Comparison of ENCODE assay signal across 11 cellular contexts in the genomic region with DNA sequence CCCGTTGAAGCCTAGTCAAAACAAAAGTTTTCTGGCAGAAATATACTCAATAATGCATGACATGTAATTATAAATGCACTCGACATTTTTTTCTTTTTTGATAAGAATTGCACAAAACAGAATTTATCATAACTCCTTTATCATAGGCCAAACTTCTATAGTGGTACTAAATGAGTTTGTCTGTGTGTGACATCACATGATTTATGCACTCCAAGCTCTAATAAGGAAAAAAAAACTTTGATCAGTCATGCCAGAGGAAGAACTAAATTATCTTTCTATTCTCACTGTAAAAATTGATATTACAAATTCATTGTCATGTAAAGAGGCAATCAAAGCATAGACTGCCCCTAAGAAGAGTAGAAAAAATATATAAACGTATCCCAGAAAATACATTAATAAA.
"Had no signal": no experiment of that assay in that cellular context is flagged by ENCODE, and none has a peak within 500 bp of the region (broad histone marks: within the 10 kb centered on the region; RNA-seq: fewer than 3 reads in every experiment).

No MANE protein-coding gene starts in this region.

- H3K36me3 ChIP-seq: HAP-1 had no signal

- H2AFZ ChIP-seq: GM23248 had no signal

- H3K9ac ChIP-seq: GM23248 had no signal

- H3K9me3 ChIP-seq: HAP-1 had no signal

- H3K4me3 ChIP-seq: GM23248, GM23338, HAP-1 had no signal

- H3K27ac ChIP-seq: GM23248 had no signal

- H3K4me1 ChIP-seq: HAP-1 had no signal

- ATAC-seq: GM23338, HCT116 had no signal

- FAIRE-seq: H1, H54 had no signal

- DNase-seq: GM23248, GOT3, H7, H9, HCEC 1CT, HFFc6 had no signal

- H3K4me2 ChIP-seq: GM23338 had no signal
